In genomic region chr1:167861664-167862381, GRCh38 we compare ENCODE assay signal across 29 cellular contexts. TPM values are rescaled to one million over a fixed set of nuclear protein-coding genes. Genes with fewer than 3 reads are reported as not detected.
DNase-seq lines count a peak whose midpoint lies in the region; ATAC-seq, FAIRE-seq and TF ChIP-seq lines count a peak whose summit lies in the region.
"Had no signal": no experiment of that assay in that cellular context is flagged by ENCODE, and none has a peak within 500 bp of the region (broad histone marks: within the 10 kb centered on the region; RNA-seq: fewer than 3 reads in every experiment).

No MANE protein-coding gene starts in this region.

- no peak overlapping the region for H4K8ac ChIP-seq in mesendoderm (ENCODE audit: low read depth, low read length)

- POLR2A ChIA-PET in endothelial cell of umbilical vein (lab: Charles Lee) = no interaction called here

- H2BK5ac ChIP-seq in mesendoderm (ENCODE audit: low read length) = peak overlapping the region; percentile 73

- H3K18ac ChIP-seq in mesendoderm (ENCODE audit: low read length) = no peak overlapping the region

- H3K4me3 ChIP-seq in GM23338 (no peak overlapping the region), NT2/D1 (ENCODE audit: insufficient read length, low read depth) (no peak overlapping the region), endothelial cell of umbilical vein (replicated peaks in 1 of 3; ENCODE audit: insufficient read depth in 1 of 3, low read depth in 1 of 3, low read length in 3 of 3) (no peak overlapping the region), mesendoderm (ENCODE audit: low read length) (no peak overlapping the region), spleen (no peak overlapping the region), aorta (ENCODE audit: low read length in 2 of 2) (no peak overlapping the region)
- H3K4me3 ChIP-seq: SK-N-MC had no signal

- no peak overlapping the region for H3K27ac Mint-ChIP-seq in GM23338
- H3K27ac Mint-ChIP-seq: CD14-positive monocyte had no signal

- peak overlapping the region; percentile 52 for H2AK5ac ChIP-seq in mesendoderm (ENCODE audit: low read length)

- H3K4me2 ChIP-seq in GM23338 (peak overlapping the region; percentile 19; the same call in 1 of the 2 replicates), endothelial cell of umbilical vein (ENCODE audit: insufficient read depth, low read length) (peak overlapping the region; percentile 17), mesendoderm (ENCODE audit: low read length) (no peak overlapping the region)

- DNase-seq in GM23338 (ENCODE audit: low spot score) = no peak
- peak; percentile 59 for DNase-seq in NT2/D1 (ENCODE audit: low read depth, low spot score)
- DNase-seq in endothelial cell of umbilical vein (ENCODE audit: low read depth, low spot score) = no peak
- DNase-seq in mesendoderm = peak; percentile 38
- DNase-seq in activated naive CD4-positive, alpha-beta T cell treated with Interleukin-2 at 50 U/mL for 16 hours = no peak
- no peak for DNase-seq in spleen
- DNase-seq in aorta = no peak
- DNase-seq: 8988T; ACHN; BE2C; CD8-positive, alpha-beta memory T cell; DMS79 treated with DMSO at 0.1 percent for 48 hours; GOT3; KBM-7; MM.1S; NCI-H2029 treated with DMSO at 0.1 percent for 48 hours; NCI-H446 treated with DMSO at 0.1 percent for 48 hours; NCI-H526; NCI-H82; SHP77 treated with DMSO at 0.1 percent for 48 hours had no signal

- peaks cover 5% of the 10 kb centered on the region for H3K27me3 Mint-ChIP-seq in GM23338 (ENCODE audit: insufficient read depth, low read depth, poor library complexity)
- H3K27me3 Mint-ChIP-seq: CD8-positive, alpha-beta memory T cell had no signal

- H3K9ac ChIP-seq in NT2/D1 (ENCODE audit: insufficient read length, low read depth) (no peak overlapping the region), endothelial cell of umbilical vein (replicated peaks; ENCODE audit: extremely low read depth, insufficient read depth, low read length) (no peak overlapping the region), mesendoderm (ENCODE audit: low read length) (no peak overlapping the region)

- no peaks in the 10 kb centered on the region for H3K36me3 ChIP-seq in GM23338 (ENCODE audit: insufficient read depth)
- H3K36me3 ChIP-seq in NT2/D1 (ENCODE audit: insufficient read depth, insufficient read length, low read length) = no peaks in the 10 kb centered on the region
- H3K36me3 ChIP-seq in endothelial cell of umbilical vein (ENCODE audit: control insufficient read depth in 2 of 2, extremely low read depth in 1 of 2, insufficient read depth in 2 of 2, low read length in 2 of 2) = no peaks in the 10 kb centered on the region
- no peaks in the 10 kb centered on the region for H3K36me3 ChIP-seq in mesendoderm (ENCODE audit: control insufficient read depth, insufficient read depth, low read length)
- H3K36me3 ChIP-seq in spleen = no peaks in the 10 kb centered on the region
- H3K36me3 ChIP-seq in aorta (ENCODE audit: control insufficient read depth in 1 of 2, insufficient read depth in 2 of 2, low read length in 1 of 2) = no peaks in the 10 kb centered on the region
- H3K36me3 ChIP-seq: BE2C had no signal

- no peak overlapping the region for H2BK120ac ChIP-seq in mesendoderm (ENCODE audit: low read depth, low read length)

- H3K27me3 ChIP-seq in GM23338 (ENCODE audit: insufficient read depth) (no peaks in the 10 kb centered on the region), NT2/D1 (ENCODE audit: insufficient read depth, insufficient read length) (peaks cover 39% of the 10 kb centered on the region), endothelial cell of umbilical vein (ENCODE audit: control insufficient read depth in 2 of 2, insufficient read depth in 2 of 2, low read length in 2 of 2) (no peaks in the 10 kb centered on the region), mesendoderm (ENCODE audit: insufficient read depth, low read length, poor library complexity) (no peaks in the 10 kb centered on the region), spleen (replicated peaks in 1 of 7) (no peaks in the 10 kb centered on the region), aorta (ENCODE audit: control insufficient read depth in 1 of 2, insufficient read depth in 2 of 2, low read length in 1 of 2) (no peaks in the 10 kb centered on the region)
- H3K27me3 ChIP-seq: BE2C had no signal

- H3K27ac ChIP-seq in GM23338 (ENCODE audit: low read depth) (no peak overlapping the region), endothelial cell of umbilical vein (ENCODE audit: insufficient read depth, low read depth, low read length) (no peak overlapping the region), mesendoderm (ENCODE audit: low read depth, low read length) (no peak overlapping the region), spleen (no peak overlapping the region), aorta (ENCODE audit: low read depth in 1 of 2, low read length in 2 of 2) (no peak overlapping the region)
- H3K27ac ChIP-seq: RWPE1, SK-N-MC had no signal

- intact Hi-C loops in endothelial cell of umbilical vein (cut with micrococcal nuclease) (no loop called here), spleen (cut with DNase I; ENCODE audit: low total_unique reads) (no loop called here), aorta (cut with DNase I) (no loop called here)

- TF ChIP-seq POLR2A in endothelial cell of umbilical vein (IDR thresholded peaks at IDR 0.05; ENCODE audit: low read depth, low read length) (no peak), spleen (IDR thresholded peaks at IDR 0.05) (no peak)

- no CpG with 5 or more reads among the region's 8 CpGs for WGBS in mesendoderm (ENCODE audit: extremely low coverage, insufficient coverage, low lambda C conversion rate)
- WGBS in spleen, 5 donors = 82 to 87% (median 86%) methylated on average over 8 of the region's 8 CpGs
- 83 to 87% methylated on average over 8 of the region's 8 CpGs for WGBS in aorta, 2 donors

- 0 out of 2 replicates have a peak, but pooled peaks cover 3% of the 10 kb centered on the region for H3K9me2 ChIP-seq in GM23338 (ENCODE audit: insufficient read depth)

- H2AFZ ChIP-seq in GM23338 (no peak overlapping the region), endothelial cell of umbilical vein (ENCODE audit: low read depth, low read length) (no peak overlapping the region)

- H3K9me3 ChIP-seq in NT2/D1 (ENCODE audit: insufficient read depth, low read length) (peaks cover 27% of the 10 kb centered on the region; the same call in 1 of the 2 replicates), endothelial cell of umbilical vein (replicated peaks; ENCODE audit: control insufficient read depth, insufficient read depth, low read length) (no peaks in the 10 kb centered on the region), spleen (no peaks in the 10 kb centered on the region), aorta (ENCODE audit: control insufficient read depth, low read length) (no peaks in the 10 kb centered on the region)
- H3K9me3 ChIP-seq: BE2C had no signal

- H3K36me3 Mint-ChIP-seq in GM23338 (ENCODE audit: low read depth) = peaks cover 13% of the 10 kb centered on the region
- H3K36me3 Mint-ChIP-seq: CD14-positive monocyte; CD8-positive, alpha-beta memory T cell had no signal

- no peak for FAIRE-seq in endothelial cell of umbilical vein (lab: Jason Lieb, UNC)
- FAIRE-seq: GM18507, HepG2 had no signal

- no peaks in the 10 kb centered on the region for H3K79me1 ChIP-seq in mesendoderm (ENCODE audit: low read length)

- TF ChIP-seq CTCF in GM23338 (conservative IDR thresholded peaks at IDR 0.05; ENCODE audit: low read depth in 2 of 2) (no peak), endothelial cell of umbilical vein (IDR thresholded peaks at IDR 0.05; ENCODE audit: extremely low read depth in 1 of 2, insufficient read depth in 1 of 2, low read depth in 1 of 2, low read length in 2 of 2) (no peak), spleen (IDR thresholded peaks at IDR 0.05 in 8 of 11, conservative IDR thresholded peaks at IDR 0.05 in 3 of 11) (no peak)

- peak overlapping the region; percentile 30 for H3K56ac ChIP-seq in mesendoderm (ENCODE audit: low read length)

- H3F3A ChIP-seq in GM23338 (replicated peaks; ENCODE audit: low read depth) = no peaks in the 10 kb centered on the region

- no peaks in the 10 kb centered on the region for H3K9me1 ChIP-seq in endothelial cell of umbilical vein (replicated peaks; ENCODE audit: control insufficient read depth, extremely low read depth, insufficient read depth, low read length)

- peaks cover 29% of the 10 kb centered on the region for H3K4me1 ChIP-seq in GM23338 (ENCODE audit: insufficient read depth)
- peaks cover 10% of the 10 kb centered on the region for H3K4me1 ChIP-seq in NT2/D1 (ENCODE audit: insufficient read depth, insufficient read length)
- peaks cover 13% of the 10 kb centered on the region for H3K4me1 ChIP-seq in endothelial cell of umbilical vein (ENCODE audit: control insufficient read depth, extremely low read depth, insufficient read depth, low read length)
- H3K4me1 ChIP-seq in mesendoderm (ENCODE audit: control insufficient read depth, low read depth, low read length) = peaks cover 3% of the 10 kb centered on the region
- H3K4me1 ChIP-seq in spleen = no peaks in the 10 kb centered on the region
- H3K4me1 ChIP-seq in aorta (ENCODE audit: control insufficient read depth in 1 of 2, insufficient read depth in 2 of 2, low read length in 2 of 2) = no peaks in the 10 kb centered on the region
- H3K4me1 ChIP-seq: BE2C had no signal

- BruUV-seq in endothelial cell of umbilical vein (replicated peaks; lab: Mats Ljungman, UMichigan) = no TSS peak

- H3K4ac ChIP-seq in mesendoderm (ENCODE audit: low read depth, low read length) = no peak overlapping the region

- no peaks in the 10 kb centered on the region for H4K20me1 ChIP-seq in GM23338 (replicated peaks; ENCODE audit: insufficient read depth)
- no peaks in the 10 kb centered on the region for H4K20me1 ChIP-seq in endothelial cell of umbilical vein (replicated peaks; ENCODE audit: control insufficient read depth, extremely low read depth, insufficient read depth, low read length)

- no peak overlapping the region for H4K5ac ChIP-seq in mesendoderm (ENCODE audit: low read length)

- peaks cover 17% of the 10 kb centered on the region; the same call in 2 of the 3 replicates for H3K9me3 Mint-ChIP-seq in GM23338
- H3K9me3 Mint-ChIP-seq: CD8-positive, alpha-beta memory T cell had no signal

- ATAC-seq in GM23338 = peak; percentile 29; the same call in 2 of the 3 replicates
- no peak for ATAC-seq in GM18520 (IDR thresholded peaks at IDR 0.05; ENCODE audit: unreplicated experiment)
- no peak for ATAC-seq in aorta (ENCODE audit: low FRiP score)
- ATAC-seq: HCT116, HepG2, Panc1 had no signal

- CTCF ChIA-PET in endothelial cell of umbilical vein (lab: Charles Lee) = interaction anchor here (1.3 to 2.0 kb wide), 2 partner anchors 10 to 87 kb away, joined by 3 to 8 read pairs; no protein-coding TSS in a partner anchor

- dilution Hi-C loops in endothelial cell of umbilical vein (cut with MboI; ENCODE audit: extremely low pct_ligation_motif_present, low sequenced_read_pairs) = no loop called here

- no peak overlapping the region for H3K4me3 Mint-ChIP-seq in GM23338
- H3K4me3 Mint-ChIP-seq: CD14-positive monocyte; CD8-positive, alpha-beta memory T cell had no signal

- H3K79me2 ChIP-seq in GM23338 (replicated peaks; ENCODE audit: insufficient read depth) = no peaks in the 10 kb centered on the region
- H3K79me2 ChIP-seq in endothelial cell of umbilical vein (ENCODE audit: control insufficient read depth, insufficient read depth, low read length) = no peaks in the 10 kb centered on the region
- no peaks in the 10 kb centered on the region for H3K79me2 ChIP-seq in mesendoderm (ENCODE audit: control insufficient read depth, insufficient read depth, low read length)

- H3K23ac ChIP-seq in mesendoderm (ENCODE audit: low read length) = no peak overlapping the region

- H3K4me1 Mint-ChIP-seq in GM23338 = peaks cover 33% of the 10 kb centered on the region
- H3K4me1 Mint-ChIP-seq: CD14-positive monocyte; CD8-positive, alpha-beta memory T cell had no signal

- H2BK15ac ChIP-seq in mesendoderm (replicated peaks; ENCODE audit: low read depth) = no peak overlapping the region

RNA-seq across cellular contexts. Expression of gene ADCY10, which starts 52.1 kb away (rescaled TPM):
- total RNA-seq in GM23338 (2014; rRNA removed; shearing (Covaris generic)) = not detected in 2 replicates
- not detected in 2 replicates for polyA plus RNA-seq in GM23338 (2016; fragmentation: Nextera tagmentation; extraction: Ambion mirVana)
- total RNA-seq in endothelial cell of umbilical vein = not detected in 2 replicates
- 0.11 TPM in 1 of 2 replicates, not detected in the other for polyA plus RNA-seq in endothelial cell of umbilical vein
- polyA plus RNA-seq in endothelial cell of umbilical vein (2011; cell fraction: cytosol; rRNA removed) = not detected in 2 replicates
- polyA plus RNA-seq in endothelial cell of umbilical vein (2011; cell fraction: nucleus; rRNA removed) = 0.05 and 0.27 TPM in 2 replicates
- not detected in 2 replicates for polyA plus RNA-seq in endothelial cell of umbilical vein (2012)
- polyA minus RNA-seq in endothelial cell of umbilical vein = not detected in 2 replicates
- not detected for polyA minus RNA-seq in endothelial cell of umbilical vein (2011; cell fraction: cytosol; rRNA and poly(A)+ RNA removed)
- 0.10 TPM in 1 of 2 replicates, not detected in the other for polyA minus RNA-seq in endothelial cell of umbilical vein (2011; cell fraction: nucleus; rRNA and poly(A)+ RNA removed)
- 0.18 TPM for polyA plus RNA-seq in mesendoderm (2013, experiment 1 of 2)
- 0.14 TPM for polyA plus RNA-seq in mesendoderm (2013, experiment 2 of 2)
- total RNA-seq in spleen = under 1 TPM in 4 of 7 donors, not detected in 3; 0.12 to 0.40 (median 0.29) TPM
- under 1 TPM in 2 of 3 donors, not detected in 1; 0.04 to 0.12 TPM for polyA plus RNA-seq in spleen
- total RNA-seq in aorta = under 1 TPM; 0.16 to 0.24 TPM
- polyA plus RNA-seq in aorta = under 1 TPM; 0.13 to 0.15 TPM
- total RNA-seq: HT-29 had no signal
- polyA plus RNA-seq: CD14-positive monocyte; CD8-positive, alpha-beta memory T cell had no signal

Comparison
In these comparisons a context has a peak if more than half of its experiments do, and no peak if none do; other contexts are left out.
1. DNase-seq: peak in NT2/D1 (single experiment) and mesendoderm (single experiment); none in GM23338 (single experiment), endothelial cell of umbilical vein (single experiment), activated naive CD4-positive, alpha-beta T cell treated with Interleukin-2 at 50 U/mL for 16 hours (single experiment), spleen (single experiment) and aorta (0 of 2).